ENCODE assay signal across 11 cellular contexts in the genomic region with DNA sequence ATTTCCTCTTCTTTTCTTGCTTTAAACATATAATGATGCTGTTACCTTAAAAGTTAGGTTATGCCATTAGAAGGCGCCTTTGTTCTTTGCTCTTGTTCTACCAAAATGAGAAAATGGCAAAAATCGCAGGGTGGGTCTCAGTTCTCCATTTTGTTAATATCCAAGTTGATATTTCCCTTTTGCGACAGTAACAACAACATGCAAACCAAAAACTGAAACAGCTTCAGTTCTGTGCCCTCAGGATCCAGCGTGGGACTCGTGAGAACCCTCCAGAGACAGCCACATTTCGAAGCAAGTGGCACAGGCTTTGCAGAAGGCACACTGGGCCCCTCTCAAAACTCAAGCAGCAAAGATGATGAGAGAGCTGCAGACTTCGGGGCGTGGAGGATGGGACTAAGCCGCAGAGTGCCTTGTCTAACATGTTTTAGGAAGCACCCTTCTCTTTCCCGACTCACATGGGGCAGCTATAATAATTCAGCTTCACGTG. TPM values are rescaled to one million over a fixed set of nuclear protein-coding genes. Genes with fewer than 3 reads are reported as not detected.
DNase-seq lines count a peak whose midpoint lies in the region; ATAC-seq, FAIRE-seq and TF ChIP-seq lines count a peak whose summit lies in the region.
"Had no signal": no experiment of that assay in that cellular context is flagged by ENCODE, and none has a peak within 500 bp of the region (broad histone marks: within the 10 kb centered on the region; RNA-seq: fewer than 3 reads in every experiment).

No MANE protein-coding gene starts in this region.

- no peak overlapping the region for H3K4me2 ChIP-seq in HepG2 (ENCODE audit: low read depth, low read length)

- TF ChIP-seq RAD21 in liver (IDR thresholded peaks at IDR 0.05) (no peak), HepG2 (CRISPR knock-in tag; IDR thresholded peaks at IDR 0.05) (no peak)

- TF ChIP-seq EP300 in HepG2 (IDR thresholded peaks at IDR 0.05; ENCODE audit: low read depth in 2 of 2, low read length in 2 of 2), result no peak
- no peak for TF ChIP-seq EP300 in HepG2 (CRISPR knock-in tag; IDR thresholded peaks at IDR 0.05; ENCODE audit: borderline replicate concordance)
- no peak for TF ChIP-seq EP300 in upper lobe of left lung (IDR thresholded peaks at IDR 0.05)

- H3K27me3 Mint-ChIP-seq in activated CD4-positive, alpha-beta T cell treated with anti-CD3 and anti-CD28 coated beads, Interleukin-2, amount 10 ng/mL, durations not matched to agents 7 days and 5 days, result no peaks in the 10 kb centered on the region
- H3K27me3 Mint-ChIP-seq in CD14-positive monocyte (ENCODE audit: low read depth in 3 of 3), result peaks cover 0 to 14% (median 6%) of the 10 kb centered on the region in 3 donors

- H3K9ac ChIP-seq in liver (ENCODE audit: low read depth in 1 of 2, low read length in 2 of 2), result no peak overlapping the region
- no peak overlapping the region for H3K9ac ChIP-seq in HepG2 (ENCODE audit: insufficient read depth, low read depth, low read length)

- DNase-seq in HepG2 (ENCODE audit: low spot score) (no peak), lower lobe of right lung (no peak), upper lobe of left lung (no peak), posterior cingulate gyrus (no peak), occipital lobe (lab: John Stamatoyannopoulos, UW) (no peak), CD14-positive monocyte (ENCODE audit: low spot score) (no peak)
- peak; percentile 37 for DNase-seq in activated CD4-positive, alpha-beta T cell treated with anti-CD3 and anti-CD28 coated beads, Interleukin-2, amount 10 ng/mL, durations not matched to agents 7 days and 5 days
- DNase-seq: NCI-H1092 treated with DMSO at 0.1 percent for 48 hours had no signal

- BruUV-seq in HepG2 (replicated peaks; lab: Mats Ljungman, UMichigan), result no TSS peak

- TF ChIP-seq POLR2A in HepG2 (IDR thresholded peaks at IDR 0.05; ENCODE audit: insufficient read depth in 1 of 2, low read depth in 2 of 2, low read length in 2 of 2), result no peak
- no peak for TF ChIP-seq POLR2A in upper lobe of left lung (IDR thresholded peaks at IDR 0.05)

- H3K4me3 Mint-ChIP-seq in activated CD4-positive, alpha-beta T cell treated with anti-CD3 and anti-CD28 coated beads, Interleukin-2, amount 10 ng/mL, durations not matched to agents 7 days and 5 days, result no peak overlapping the region
- peak overlapping the region in 1 of 2 donors; percentile 75 for H3K4me3 Mint-ChIP-seq in CD14-positive monocyte

- intact Hi-C loops in HepG2 (cut with micrococcal nuclease; ENCODE audit: unreplicated experiment) (no loop called here), lower lobe of right lung (cut with DNase I) (no loop called here), posterior cingulate gyrus (cut with DNase I) (no loop called here), CD14-positive monocyte (cut with micrococcal nuclease) (loop anchor here (2.0 to 5.0 kb wide), 3 partner anchors 18 to 38 kb away; partner anchors contain the start of gene LCP2 (in 1 of the 2))

- in situ Hi-C loops in HepG2 (cut with HindIII; ENCODE audit: extremely low pct_ligation_motif_present, low pct_unique_long_range_greater_than_20kb), result no loop called here

- no peak overlapping the region for H2AFZ ChIP-seq in HepG2 (ENCODE audit: low read length)

- no peaks in the 10 kb centered on the region for H3K79me2 ChIP-seq in HepG2 (ENCODE audit: insufficient read depth, low read length)

- H3K4me3 ChIP-seq in liver (ENCODE audit: low read depth in 1 of 3, low read length in 3 of 3) (no peak overlapping the region), HepG2 (replicated peaks in 1 of 3; ENCODE audit: insufficient read depth in 1 of 3, low read depth in 2 of 3, low read length in 3 of 3) (no peak overlapping the region), lower lobe of right lung (peak overlapping the region; percentile 25), upper lobe of left lung (peak overlapping the region in 2 of 4 donors; percentile 9 to 21)

- H3K27ac ChIP-seq in liver (ENCODE audit: low read depth in 1 of 2, low read length in 2 of 2), result peak overlapping the region; percentile 28 to 39
- no peak overlapping the region for H3K27ac ChIP-seq in HepG2 (ENCODE audit: extremely low read length, insufficient read depth, low read length)
- peak overlapping the region; percentile 79 for H3K27ac ChIP-seq in lower lobe of right lung
- peak overlapping the region; percentile 72 to 90 (median 76) for H3K27ac ChIP-seq in upper lobe of left lung

- ATAC-seq in HepG2, result no peak
- no peak for ATAC-seq in lower lobe of right lung
- ATAC-seq in upper lobe of left lung (ENCODE audit: low FRiP score in 2 of 2), result peak in 1 of 2 donors; percentile 15

- no peak overlapping the region for H3K27ac Mint-ChIP-seq in activated CD4-positive, alpha-beta T cell treated with anti-CD3 and anti-CD28 coated beads, Interleukin-2, amount 10 ng/mL, durations not matched to agents 7 days and 5 days
- H3K27ac Mint-ChIP-seq in CD14-positive monocyte, result no peak overlapping the region

- TF ChIP-seq CTCF in liver (IDR thresholded peaks at IDR 0.05; ENCODE audit: low read depth, low read length, missing input control) (no peak), HepG2 (CRISPR knock-in tag; IDR thresholded peaks at IDR 0.05) (no peak), lower lobe of right lung (IDR thresholded peaks at IDR 0.05) (no peak), upper lobe of left lung (IDR thresholded peaks at IDR 0.05) (no peak), CD14-positive monocyte (IDR thresholded peaks at IDR 0.05) (no peak)

- WGBS in liver, result 60% methylated on average over 11 of the region's 11 CpGs
- WGBS in HepG2 (ENCODE audit: low lambda C conversion rate), result 32% methylated on average over 11 of the region's 11 CpGs
- WGBS in upper lobe of left lung, 2 donors, result 54 to 67% methylated on average over 11 of the region's 11 CpGs

- H3K9me3 ChIP-seq in liver (ENCODE audit: control insufficient read depth in 4 of 4, low read length in 3 of 4) (no peaks in the 10 kb centered on the region), HepG2 (ENCODE audit: low read length) (no peaks in the 10 kb centered on the region), lower lobe of right lung (no peaks in the 10 kb centered on the region), upper lobe of left lung (no peaks in the 10 kb centered on the region)

- peaks cover 3% of the 10 kb centered on the region for H3K4me1 Mint-ChIP-seq in activated CD4-positive, alpha-beta T cell treated with anti-CD3 and anti-CD28 coated beads, Interleukin-2, amount 10 ng/mL, durations not matched to agents 7 days and 5 days
- H3K4me1 Mint-ChIP-seq in CD14-positive monocyte, result peaks cover 44% of the 10 kb centered on the region

- H3K27me3 ChIP-seq in liver (ENCODE audit: control insufficient read depth in 4 of 4, insufficient read depth in 4 of 4, low read length in 3 of 4) (no peaks in the 10 kb centered on the region), HepG2 (ENCODE audit: control insufficient read depth in 1 of 2, insufficient read depth in 2 of 2, low read length in 2 of 2) (no peaks in the 10 kb centered on the region; a peak in 1 of 5 replicates), lower lobe of right lung (ENCODE audit: low read depth) (no peaks in the 10 kb centered on the region), upper lobe of left lung (no peaks in the 10 kb centered on the region)

- peaks cover 4% of the 10 kb centered on the region for H3K36me3 Mint-ChIP-seq in activated CD4-positive, alpha-beta T cell treated with anti-CD3 and anti-CD28 coated beads, Interleukin-2, amount 10 ng/mL, durations not matched to agents 7 days and 5 days (ENCODE audit: low read depth)
- peaks cover 4 to 5% of the 10 kb centered on the region in 2 donors for H3K36me3 Mint-ChIP-seq in CD14-positive monocyte

- POLR2A ChIA-PET in HepG2 (lab: Yijun Ruan, JAX), result no interaction called here
- POLR2A ChIA-PET in activated CD4-positive, alpha-beta T cell treated with anti-CD3 and anti-CD28 coated beads, Interleukin-2, amount 10 ng/mL, durations not matched to agents 7 days and 5 days (lab: Charles Lee), result interaction anchor here (0.7 to 1.6 kb wide), 7 partner anchors 17 to 94 kb away, joined by 4 to 11 read pairs (median 6); partner anchors contain the start of gene LCP2

- H3K4me1 ChIP-seq in liver (ENCODE audit: control insufficient read depth in 4 of 4, insufficient read depth in 4 of 4, low read length in 3 of 4) (peaks cover 0 to 2% (median 0%) of the 10 kb centered on the region in 4 donors), HepG2 (ENCODE audit: insufficient read depth, low read length) (no peaks in the 10 kb centered on the region), lower lobe of right lung (peaks cover 52% of the 10 kb centered on the region), upper lobe of left lung (peaks cover 17 to 52% (median 39%) of the 10 kb centered on the region in 4 donors)

- no peaks in the 10 kb centered on the region for H3K9me3 Mint-ChIP-seq in activated CD4-positive, alpha-beta T cell treated with anti-CD3 and anti-CD28 coated beads, Interleukin-2, amount 10 ng/mL, durations not matched to agents 7 days and 5 days
- H3K9me3 Mint-ChIP-seq in CD14-positive monocyte, result no peaks in the 10 kb centered on the region

- H3K36me3 ChIP-seq in liver (ENCODE audit: control insufficient read depth in 4 of 4, insufficient read depth in 3 of 4, low read depth in 1 of 4, low read length in 3 of 4) (no peaks in the 10 kb centered on the region), HepG2 (replicated peaks in 1 of 2; ENCODE audit: control insufficient read depth in 1 of 2, insufficient read depth in 2 of 2, low read length in 2 of 2) (no peaks in the 10 kb centered on the region), lower lobe of right lung (no peaks in the 10 kb centered on the region), upper lobe of left lung (no peaks in the 10 kb centered on the region)

- FAIRE-seq in HepG2 (lab: Jason Lieb, UNC), result no peak

- no peaks in the 10 kb centered on the region for H4K20me1 ChIP-seq in HepG2 (ENCODE audit: insufficient read depth, low read length)

- CTCF ChIA-PET in HepG2 (lab: Yijun Ruan, JAX; ENCODE audit: low intra/inter-chr PET ratio, low total read pairs), result no interaction called here
- CTCF ChIA-PET in activated CD4-positive, alpha-beta T cell treated with anti-CD3 and anti-CD28 coated beads, Interleukin-2, amount 10 ng/mL, durations not matched to agents 7 days and 5 days (lab: Charles Lee), result interaction anchor here (1.0 to 5.2 kb wide), 10 partner anchors 17 to 68 kb away, joined by 3 to 28 read pairs (median 6); partner anchors contain the start of gene LCP2

RNA-seq across cellular contexts. Expression of gene LCP2, which starts 33.0 kb away (rescaled TPM):
- 10 to 100 TPM in 1 of 2 donors, 1 to 10 TPM in 1; 7.3 to 16.3 TPM for total RNA-seq in liver
- polyA plus RNA-seq in liver, result 1 to 10 TPM; 3.6 to 6.0 TPM
- not detected in 2 replicates for total RNA-seq in HepG2 (2016; rRNA removed; fragmentation: Illumina TruSeq; extraction: Trizol)
- total RNA-seq in HepG2 (2016; cell fraction: cytosol; rRNA removed; fragmentation: Illumina TruSeq; extraction: Trizol; ENCODE audit: low read depth), result not detected in 2 replicates
- total RNA-seq in HepG2 (2016; cell fraction: insoluble cytoplasmic fraction; rRNA removed; fragmentation: Illumina TruSeq; extraction: Trizol), result not detected in 2 replicates
- total RNA-seq in HepG2 (2016; cell fraction: membrane; rRNA removed; fragmentation: Illumina TruSeq; extraction: Trizol), result not detected in 2 replicates
- not detected in 2 replicates for total RNA-seq in HepG2 (2016; cell fraction: nucleus; rRNA removed; fragmentation: Illumina TruSeq; extraction: Trizol)
- polyA plus RNA-seq in HepG2 (2011; rRNA removed), result not detected in 2 replicates
- not detected in 2 replicates for polyA plus RNA-seq in HepG2 (2011; cell fraction: cytosol; rRNA removed)
- polyA plus RNA-seq in HepG2 (2011; cell fraction: nucleus; rRNA removed), result not detected in 2 replicates
- polyA plus RNA-seq in HepG2 (2012), result not detected in 2 replicates
- polyA plus RNA-seq in HepG2 (2016; cell fraction: cytosol; fragmentation: Illumina TruSeq; extraction: Trizol; ENCODE audit: low read depth), result not detected in 2 replicates
- not detected in 2 replicates for polyA plus RNA-seq in HepG2 (2016; cell fraction: insoluble cytoplasmic fraction; fragmentation: Illumina TruSeq; extraction: Trizol; ENCODE audit: low read depth)
- not detected in 2 replicates for polyA plus RNA-seq in HepG2 (2016; cell fraction: membrane; fragmentation: Illumina TruSeq; extraction: Trizol; ENCODE audit: low read depth)
- not detected in 2 replicates for polyA plus RNA-seq in HepG2 (2016; cell fraction: nucleus; fragmentation: Illumina TruSeq; extraction: Trizol; ENCODE audit: insufficient read depth, low read depth)
- polyA minus RNA-seq in HepG2 (2011; rRNA and poly(A)+ RNA removed; ENCODE audit: low replicate concordance), result 0.10 and 0.21 TPM in 2 replicates
- polyA minus RNA-seq in HepG2 (2011; cell fraction: cytosol; rRNA and poly(A)+ RNA removed), result not detected in 2 replicates
- polyA minus RNA-seq in HepG2 (2011; cell fraction: nucleus; rRNA and poly(A)+ RNA removed), result not detected in 2 replicates
- 100 to 1,000 TPM; 285 to 309 TPM for total RNA-seq in activated CD4-positive, alpha-beta T cell treated with anti-CD3 and anti-CD28 coated beads, Interleukin-2, amount 10 ng/mL, durations not matched to agents 7 days and 5 days
- total RNA-seq in lower lobe of right lung, result 82.9 TPM
- total RNA-seq in upper lobe of left lung, result 100 to 1,000 TPM in 1 of 6 donors, 10 to 100 TPM in 5; 43.0 to 148 (median 68.6) TPM
- total RNA-seq in occipital lobe, result 1.4 TPM
- 10 to 100 TPM; 52.0 to 89.5 TPM for polyA plus RNA-seq in CD14-positive monocyte
- total RNA-seq: fibroblast of villous mesenchyme had no signal

RNA-seq across cellular contexts. Expression of gene KCNMB1, which starts 58.6 kb away (rescaled TPM):
- total RNA-seq in liver (under 1 TPM; 0.14 to 0.25 TPM), HepG2 (2016; rRNA removed; fragmentation: Illumina TruSeq; extraction: Trizol) (not detected in 2 replicates), lower lobe of right lung (2.5 TPM), upper lobe of left lung (1 to 10 TPM; 1.1 to 5.3 (median 2.0) TPM), occipital lobe (0.16 TPM)
- polyA plus RNA-seq in liver (under 1 TPM; 0.04 to 0.31 TPM), HepG2 (2011; rRNA removed) (not detected in 2 replicates), CD14-positive monocyte (1 to 10 TPM in 1 of 2 donors, under 1 TPM in 1; 0.79 to 1.2 TPM)
- total RNA-seq in HepG2 (2016; cell fraction: cytosol; rRNA removed; fragmentation: Illumina TruSeq; extraction: Trizol; ENCODE audit: low read depth), result not detected in 2 replicates
- total RNA-seq in HepG2 (2016; cell fraction: insoluble cytoplasmic fraction; rRNA removed; fragmentation: Illumina TruSeq; extraction: Trizol), result not detected in 2 replicates
- not detected in 2 replicates for total RNA-seq in HepG2 (2016; cell fraction: membrane; rRNA removed; fragmentation: Illumina TruSeq; extraction: Trizol)
- total RNA-seq in HepG2 (2016; cell fraction: nucleus; rRNA removed; fragmentation: Illumina TruSeq; extraction: Trizol), result not detected in 2 replicates
- polyA plus RNA-seq in HepG2 (2011; cell fraction: cytosol; rRNA removed), result not detected in 2 replicates
- not detected in 2 replicates for polyA plus RNA-seq in HepG2 (2011; cell fraction: nucleus; rRNA removed)
- not detected in 2 replicates for polyA plus RNA-seq in HepG2 (2012)
- polyA plus RNA-seq in HepG2 (2016; cell fraction: cytosol; fragmentation: Illumina TruSeq; extraction: Trizol; ENCODE audit: low read depth), result not detected in 2 replicates
- not detected in 2 replicates for polyA plus RNA-seq in HepG2 (2016; cell fraction: insoluble cytoplasmic fraction; fragmentation: Illumina TruSeq; extraction: Trizol; ENCODE audit: low read depth)
- not detected in 2 replicates for polyA plus RNA-seq in HepG2 (2016; cell fraction: membrane; fragmentation: Illumina TruSeq; extraction: Trizol; ENCODE audit: low read depth)
- polyA plus RNA-seq in HepG2 (2016; cell fraction: nucleus; fragmentation: Illumina TruSeq; extraction: Trizol; ENCODE audit: insufficient read depth, low read depth), result not detected in 2 replicates
- not detected in 2 replicates for polyA minus RNA-seq in HepG2 (2011; rRNA and poly(A)+ RNA removed; ENCODE audit: low replicate concordance)
- not detected in 2 replicates for polyA minus RNA-seq in HepG2 (2011; cell fraction: cytosol; rRNA and poly(A)+ RNA removed)
- polyA minus RNA-seq in HepG2 (2011; cell fraction: nucleus; rRNA and poly(A)+ RNA removed), result not detected in 2 replicates
- not detected for total RNA-seq in activated CD4-positive, alpha-beta T cell treated with anti-CD3 and anti-CD28 coated beads, Interleukin-2, amount 10 ng/mL, durations not matched to agents 7 days and 5 days
- total RNA-seq: fibroblast of villous mesenchyme; T-helper 1 cell treated with Interleukin-12 subunit alpha and Interleukin-12 subunit beta and Interleukin-4 antibody, amounts not matched to agents 30 ng/mL and 1 ng/mL, for 36 hours had no signal

Comparison
In these comparisons a context has a peak if more than half of its experiments do, and no peak if none do; other contexts are left out.
1. intact Hi-C loops: an anchor here in CD14-positive monocyte (2.0 to 5.0 kb wide); none called in HepG2, lower lobe of right lung and posterior cingulate gyrus.